ENCODE assay signal across 8 cellular contexts in genomic region chr15:51907136-51907862, GRCh38.
DNase-seq lines count a peak whose midpoint lies in the region; ATAC-seq and TF ChIP-seq lines count a peak whose summit lies in the region.

No MANE protein-coding gene starts in this region.

- H3K4me2 ChIP-seq in SK-N-SH: no peak overlapping the region

- H3K36me3 ChIP-seq in SK-N-SH (replicated peaks in 1 of 2; ENCODE audit: control insufficient read depth in 1 of 2, insufficient read depth in 2 of 2, low read length in 1 of 2): peaks cover 45 to 69% of the 10 kb centered on the region in 2 experiments

- no peak for TF ChIP-seq RAD21 in SK-N-SH (IDR thresholded peaks at IDR 0.05; ENCODE audit: low read length)

- peaks cover 12% of the 10 kb centered on the region; the same call in 1 of the 2 replicates for H3K79me2 ChIP-seq in SK-N-SH (ENCODE audit: insufficient read depth)

- H3K4me1 Mint-ChIP-seq in HFFc6 (ENCODE audit: low read depth): peaks cover 49% of the 10 kb centered on the region

- DNase-seq in AG09309 (ENCODE audit: low read depth) (no peak), HFFc6 (peak; percentile 67), SK-N-SH (no peak), kidney tubule cell (ENCODE audit: low spot score) (peak; percentile 94), NCI-H128 (lab: John Stamatoyannopoulos, UW; ENCODE audit: unreplicated experiment) (no peak), T1000 (lab: John Stamatoyannopoulos, UW) (no peak)

- H3K4me3 ChIP-seq in AG09309 (ENCODE audit: control insufficient read depth, low read depth, low read length) (no peak overlapping the region), SK-N-SH (ENCODE audit: low read depth in 2 of 2, low read length in 1 of 2) (no peak overlapping the region)

- no peaks in the 10 kb centered on the region for H3K27me3 ChIP-seq in SK-N-SH (ENCODE audit: insufficient read depth)

- H3K4me1 ChIP-seq in SK-N-SH (ENCODE audit: control insufficient read depth in 1 of 2, insufficient read depth in 2 of 2, low read depth in 1 of 2, low read length in 1 of 2): peaks cover 0 to 11% of the 10 kb centered on the region in 2 experiments; a peak in 1 of 4 replicates

- ATAC-seq in HG03025 (IDR thresholded peaks at IDR 0.05; ENCODE audit: low FRiP score, unreplicated experiment) (no peak), GM21717 (IDR thresholded peaks at IDR 0.05; ENCODE audit: unreplicated experiment) (no peak)

- CTCF ChIA-PET in SK-N-SH (lab: Yijun Ruan, JAX): interaction anchor here (1.5 kb wide), 1 partner anchor 17 kb away, joined by 3 read pairs; no protein-coding TSS in a partner anchor

- 79% methylated on average over 8 of the region's 8 CpGs for WGBS in SK-N-SH (ENCODE audit: low lambda C conversion rate)

- TF ChIP-seq CTCF in AG09309 (IDR thresholded peaks at IDR 0.05; ENCODE audit: control insufficient read depth, insufficient read depth, low read depth, low read length, missing control alignments) (peak; percentile 8), HFFc6 (IDR thresholded peaks at IDR 0.05) (peak; percentile 56), SK-N-SH (IDR thresholded peaks at IDR 0.05) (peak; percentile 27; the same call in 1 of the 2 replicates)

- peak overlapping the region; percentile 64 for H3K27ac Mint-ChIP-seq in HFFc6

- no peak overlapping the region for H3K4me3 Mint-ChIP-seq in HFFc6

- H3K36me3 Mint-ChIP-seq in HFFc6 (ENCODE audit: low read depth): peaks cover 23% of the 10 kb centered on the region

- no peak for TF ChIP-seq EP300 in SK-N-SH (IDR thresholded peaks at IDR 0.05; ENCODE audit: borderline replicate concordance in 1 of 2, low read depth in 1 of 2, low read length in 1 of 2)

- H3K9me2 ChIP-seq in SK-N-SH: no peaks in the 10 kb centered on the region

- peaks cover 5% of the 10 kb centered on the region for H3F3A ChIP-seq in SK-N-SH (replicated peaks; ENCODE audit: insufficient read depth)

- H3K27ac ChIP-seq in SK-N-SH (ENCODE audit: low read depth in 2 of 2, low read length in 1 of 2): no peak overlapping the region

- no peak overlapping the region for H3K9ac ChIP-seq in SK-N-SH

- H3K9me3 Mint-ChIP-seq in HFFc6: no peaks in the 10 kb centered on the region

- peaks cover 12% of the 10 kb centered on the region for H4K20me1 ChIP-seq in SK-N-SH (ENCODE audit: insufficient read depth)

- H3K27me3 Mint-ChIP-seq in HFFc6 (ENCODE audit: insufficient read depth): peaks cover 3% of the 10 kb centered on the region; the same call in 1 of the 2 replicates

- POLR2A ChIA-PET in SK-N-SH (lab: Yijun Ruan, JAX): no interaction called here

- H3K9me3 ChIP-seq in SK-N-SH: no peaks in the 10 kb centered on the region

- H2AFZ ChIP-seq in SK-N-SH (ENCODE audit: low read depth): no peak overlapping the region

TF ChIP-seq in SK-N-SH, 30 proteins besides CTCF, POLR2A, EP300 and RAD21:
- no peak for TF ChIP-seq GATA2 (CRISPR knock-in tag; IDR thresholded peaks at IDR 0.05)
- TF ChIP-seq FOSL2 (IDR thresholded peaks at IDR 0.05; ENCODE audit: borderline replicate concordance, low read depth): peak; percentile 4; the same call in 1 of the 2 replicates
- no peak for TF ChIP-seq FOXM1 (IDR thresholded peaks at IDR 0.05; ENCODE audit: low read depth)
- TF ChIP-seq PBX3 (IDR thresholded peaks at IDR 0.05): no peak
- TF ChIP-seq, protein P1, sequence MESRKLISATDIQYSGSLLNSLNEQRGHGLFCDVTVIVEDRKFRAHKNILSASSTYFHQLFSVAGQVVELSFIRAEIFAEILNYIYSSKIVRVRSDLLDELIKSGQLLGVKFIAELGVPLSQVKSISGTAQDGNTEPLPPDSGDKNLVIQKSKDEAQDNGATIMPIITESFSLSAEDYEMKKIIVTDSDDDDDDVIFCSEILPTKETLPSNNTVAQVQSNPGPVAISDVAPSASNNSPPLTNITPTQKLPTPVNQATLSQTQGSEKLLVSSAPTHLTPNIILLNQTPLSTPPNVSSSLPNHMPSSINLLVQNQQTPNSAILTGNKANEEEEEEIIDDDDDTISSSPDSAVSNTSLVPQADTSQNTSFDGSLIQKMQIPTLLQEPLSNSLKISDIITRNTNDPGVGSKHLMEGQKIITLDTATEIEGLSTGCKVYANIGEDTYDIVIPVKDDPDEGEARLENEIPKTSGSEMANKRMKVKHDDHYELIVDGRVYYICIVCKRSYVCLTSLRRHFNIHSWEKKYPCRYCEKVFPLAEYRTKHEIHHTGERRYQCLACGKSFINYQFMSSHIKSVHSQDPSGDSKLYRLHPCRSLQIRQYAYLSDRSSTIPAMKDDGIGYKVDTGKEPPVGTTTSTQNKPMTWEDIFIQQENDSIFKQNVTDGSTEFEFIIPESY (IDR thresholded peaks at IDR 0.05; ENCODE audit: borderline replicate concordance, low read depth): no peak
- no peak for TF ChIP-seq JUND (IDR thresholded peaks at IDR 0.05)
- no peak for TF ChIP-seq FOXJ3 (CRISPR knock-in tag; IDR thresholded peaks at IDR 0.05)

Comparison
In these comparisons a context has a peak if more than half of its experiments do, and no peak if none do; other contexts are left out.
1. DNase-seq: peak in HFFc6 (single experiment) and kidney tubule cell (single experiment); none in AG09309 (single experiment), SK-N-SH (single experiment), NCI-H128 (single experiment) and T1000 (single experiment).
2. Peak in every context shown above with its lines, with median percentiles within 50 percentile points of each other: CTCF ChIP-seq.